1 cellular context compared by ENCODE assay signal in genomic region chr14:101230161-101230850, GRCh38.
TF ChIP-seq lines count a peak whose summit lies in the region.

No MANE protein-coding gene starts in this region.

TF ChIP-seq in HCT116, 20 proteins besides CTCF, POLR2A, EP300 and RAD21 (continued from another document):
- TF ChIP-seq EZH2 (IDR thresholded peaks at IDR 0.05) = no peak
